ENCODE assay signal across 10 cellular contexts in genomic region chr10:1044964-1045363, GRCh38. TPM values are rescaled to one million over a fixed set of nuclear protein-coding genes. Genes with fewer than 3 reads are reported as not detected.
DNase-seq lines count a peak whose midpoint lies in the region; ATAC-seq and TF ChIP-seq lines count a peak whose summit lies in the region.
"Had no signal": no experiment of that assay in that cellular context is flagged by ENCODE, and none has a peak within 500 bp of the region (broad histone marks: within the 10 kb centered on the region; RNA-seq: fewer than 3 reads in every experiment).

No MANE protein-coding gene starts in this region.

- peaks cover 16 to 40% (median 39%) of the 10 kb centered on the region in 4 donors for H3K36me3 ChIP-seq in stomach
- peaks cover 13 to 40% (median 30%) of the 10 kb centered on the region in 4 donors for H3K36me3 ChIP-seq in esophagus muscularis mucosa

- 42 to 56% (median 50%) methylated on average over 4 of the region's 4 CpGs for WGBS in stomach, 5 donors
- 80% methylated on average over 4 of the region's 4 CpGs for WGBS in esophagus muscularis mucosa

- H3K27me3 ChIP-seq in stomach, result no peaks in the 10 kb centered on the region
- H3K27me3 ChIP-seq in esophagus muscularis mucosa, result no peaks in the 10 kb centered on the region

- no peak for TF ChIP-seq CTCF in activated CD8-positive, alpha-beta T cell treated with anti-CD3 and anti-CD28 coated beads for 36 hours (IDR thresholded peaks at IDR 0.05)
- TF ChIP-seq CTCF in stomach (IDR thresholded peaks at IDR 0.05) (no peak), esophagus muscularis mucosa (IDR thresholded peaks at IDR 0.05) (no peak)

- peak overlapping the region in 4 of 5 donors; percentile 55 to 89 (median 80) for H3K27ac ChIP-seq in stomach
- peak overlapping the region in 1 of 4 donors; percentile 69 for H3K27ac ChIP-seq in esophagus muscularis mucosa (replicated peaks in 1 of 4)

- no peak for DNase-seq in activated T-cell treated with anti-CD3 and anti-CD28 coated beads, Interleukin-2, amount 50 U/mL, for 4 hours
- DNase-seq in activated T-cell treated with anti-CD3 and anti-CD28 coated beads for 4 hours (no peak), immature natural killer cell (no peak), stomach (no peak), kidney tubule cell (ENCODE audit: low spot score) (no peak), NCI-H526 treated with DMSO at 0.1 percent for 48 hours (lab: John Stamatoyannopoulos, UW) (no peak), esophagus muscularis mucosa (ENCODE audit: extremely low spot score) (no peak)
- DNase-seq in activated CD8-positive, alpha-beta T cell treated with anti-CD3 and anti-CD28 coated beads for 36 hours, result no peak
- DNase-seq: NCI-H1105 treated with DMSO at 0.1 percent for 48 hours had no signal

- CTCF ChIA-PET in activated CD8-positive, alpha-beta T cell treated with anti-CD3 and anti-CD28 coated beads for 36 hours (lab: Charles Lee), result interaction anchor here (0.9 to 1.3 kb wide), 4 partner anchors 19 to 111 kb away, joined by 3 to 4 read pairs (median 3); no protein-coding TSS in a partner anchor

- TF ChIP-seq EP300 in stomach (IDR thresholded peaks at IDR 0.05) (no peak), esophagus muscularis mucosa (IDR thresholded peaks at IDR 0.05) (no peak)

- H3K4me1 Mint-ChIP-seq in activated T-cell treated with anti-CD3 and anti-CD28 coated beads, Interleukin-2, amount 50 U/mL, for 4 hours (ENCODE audit: low read depth), result peaks cover 43% of the 10 kb centered on the region
- H3K4me1 Mint-ChIP-seq in activated CD8-positive, alpha-beta T cell treated with anti-CD3 and anti-CD28 coated beads for 36 hours (ENCODE audit: low read depth), result peaks cover 39% of the 10 kb centered on the region
- peaks cover 47 to 68% of the 10 kb centered on the region in 2 donors for H3K4me1 Mint-ChIP-seq in immature natural killer cell

- H3K4me3 ChIP-seq in stomach, result no peak overlapping the region
- H3K4me3 ChIP-seq in esophagus muscularis mucosa, result no peak overlapping the region

- H3K4me3 Mint-ChIP-seq in activated T-cell treated with anti-CD3 and anti-CD28 coated beads, Interleukin-2, amount 50 U/mL, for 4 hours, result peak overlapping the region; percentile 72
- H3K4me3 Mint-ChIP-seq in activated CD8-positive, alpha-beta T cell treated with anti-CD3 and anti-CD28 coated beads for 36 hours, result peak overlapping the region; percentile 58
- peak overlapping the region; percentile 35 to 94 (median 79) for H3K4me3 Mint-ChIP-seq in immature natural killer cell

- POLR2A ChIA-PET in activated CD8-positive, alpha-beta T cell treated with anti-CD3 and anti-CD28 coated beads for 36 hours (lab: Charles Lee), result interaction anchor here (0.7 to 3.9 kb wide), 6 partner anchors 8 to 130 kb away, joined by 3 to 17 read pairs (median 3); partner anchors contain the start of gene WDR37

- H3K9me3 Mint-ChIP-seq in activated T-cell treated with anti-CD3 and anti-CD28 coated beads, Interleukin-2, amount 50 U/mL, for 4 hours, result no peaks in the 10 kb centered on the region
- no peaks in the 10 kb centered on the region for H3K9me3 Mint-ChIP-seq in activated CD8-positive, alpha-beta T cell treated with anti-CD3 and anti-CD28 coated beads for 36 hours
- no peaks in the 10 kb centered on the region for H3K9me3 Mint-ChIP-seq in immature natural killer cell

- H3K9me3 ChIP-seq in stomach (no peaks in the 10 kb centered on the region), esophagus muscularis mucosa (no peaks in the 10 kb centered on the region)

- H3K4me1 ChIP-seq in stomach (peaks cover 7 to 41% (median 25%) of the 10 kb centered on the region in 4 donors), esophagus muscularis mucosa (peaks cover 17 to 37% (median 27%) of the 10 kb centered on the region in 4 donors)

- peaks cover 19% of the 10 kb centered on the region for H3K36me3 Mint-ChIP-seq in activated T-cell treated with anti-CD3 and anti-CD28 coated beads, Interleukin-2, amount 50 U/mL, for 4 hours (ENCODE audit: insufficient read depth)
- peaks cover 60% of the 10 kb centered on the region for H3K36me3 Mint-ChIP-seq in activated CD8-positive, alpha-beta T cell treated with anti-CD3 and anti-CD28 coated beads for 36 hours (ENCODE audit: low read depth)
- H3K36me3 Mint-ChIP-seq in immature natural killer cell, result peaks cover 10 to 20% (median 14%) of the 10 kb centered on the region in 3 donors

- no peak for ATAC-seq in activated T-cell treated with anti-CD3 and anti-CD28 coated beads, Interleukin-2, amount 50 U/mL, for 4 hours
- no peak for ATAC-seq in activated CD8-positive, alpha-beta T cell treated with anti-CD3 and anti-CD28 coated beads for 36 hours

- intact Hi-C loops in activated CD8-positive, alpha-beta T cell treated with anti-CD3 and anti-CD28 coated beads for 36 hours (cut with micrococcal nuclease), result no loop called here
- intact Hi-C loops in stomach (cut with DNase I; ENCODE audit: low total_unique reads) (loop anchor here (10.0 kb wide), 1 partner anchor 50 kb away; no protein-coding TSS in a partner anchor), esophagus muscularis mucosa (cut with DNase I) (no loop called here)

- no peaks in the 10 kb centered on the region for H3K27me3 Mint-ChIP-seq in activated T-cell treated with anti-CD3 and anti-CD28 coated beads, Interleukin-2, amount 50 U/mL, for 4 hours (ENCODE audit: low read depth)
- no peaks in the 10 kb centered on the region for H3K27me3 Mint-ChIP-seq in activated CD8-positive, alpha-beta T cell treated with anti-CD3 and anti-CD28 coated beads for 36 hours
- H3K27me3 Mint-ChIP-seq in immature natural killer cell (ENCODE audit: low read depth in 3 of 3), result peaks cover 25 to 38% (median 28%) of the 10 kb centered on the region in 3 donors

- TF ChIP-seq POLR2A in stomach (IDR thresholded peaks at IDR 0.05) (no peak), esophagus muscularis mucosa (IDR thresholded peaks at IDR 0.05; ENCODE audit: low read depth) (no peak)

- H3K27ac Mint-ChIP-seq in activated CD8-positive, alpha-beta T cell treated with anti-CD3 and anti-CD28 coated beads for 36 hours, result peak overlapping the region; percentile 79
- peak overlapping the region; percentile 91 to 98 (median 95) for H3K27ac Mint-ChIP-seq in immature natural killer cell

RNA-seq across cellular contexts. Expression of gene IDI1, which starts 4.0 kb away (rescaled TPM):
- total RNA-seq in activated T-cell treated with anti-CD3 and anti-CD28 coated beads, Interleukin-2, amount 50 U/mL, for 4 hours, result 10 to 100 TPM; 38.9 to 46.8 (median 44.6) TPM
- total RNA-seq in activated CD8-positive, alpha-beta T cell treated with anti-CD3 and anti-CD28 coated beads for 36 hours, result 10 to 100 TPM; 67.7 to 69.5 TPM
- 100 to 1,000 TPM in 1 of 3 donors, 10 to 100 TPM in 2; 62.3 to 113 (median 95.9) TPM for polyA plus RNA-seq in immature natural killer cell
- 10 to 100 TPM; 18.4 to 79.1 (median 21.6) TPM for total RNA-seq in stomach
- 10 to 100 TPM; 31.6 to 76.5 (median 54.7) TPM for polyA plus RNA-seq in stomach
- 10 to 100 TPM; 16.8 to 33.3 (median 23.4) TPM for total RNA-seq in esophagus muscularis mucosa

RNA-seq across cellular contexts. Expression of gene WDR37, which starts 11.2 kb away (rescaled TPM):
- 10 to 100 TPM; 10.5 to 13.5 (median 12.2) TPM for total RNA-seq in activated T-cell treated with anti-CD3 and anti-CD28 coated beads, Interleukin-2, amount 50 U/mL, for 4 hours
- total RNA-seq in activated CD8-positive, alpha-beta T cell treated with anti-CD3 and anti-CD28 coated beads for 36 hours, result 10 to 100 TPM; 17.2 to 17.9 TPM
- polyA plus RNA-seq in immature natural killer cell (10 to 100 TPM; 16.7 to 32.2 (median 26.5) TPM), stomach (1 to 10 TPM; 5.3 to 5.7 (median 5.3) TPM)
- total RNA-seq in stomach (100 to 1,000 TPM in 1 of 5 donors, 10 to 100 TPM in 4; 11.9 to 165 (median 18.0) TPM), esophagus muscularis mucosa (10 to 100 TPM in 3 of 4 donors, 1 to 10 TPM in 1; 9.1 to 17.2 (median 13.2) TPM)

RNA-seq across cellular contexts. Expression of gene IDI2, which starts 19.3 kb away (rescaled TPM):
- total RNA-seq in activated T-cell treated with anti-CD3 and anti-CD28 coated beads, Interleukin-2, amount 50 U/mL, for 4 hours, result not detected
- total RNA-seq in activated CD8-positive, alpha-beta T cell treated with anti-CD3 and anti-CD28 coated beads for 36 hours, result not detected
- polyA plus RNA-seq in immature natural killer cell (under 1 TPM in 1 of 3 donors, not detected in 2; 0.19 TPM), stomach (not detected)
- total RNA-seq in stomach (1 to 10 TPM in 1 of 5 donors, not detected in 4; 2.9 TPM), esophagus muscularis mucosa (not detected)
- total RNA-seq: urinary bladder had no signal
- polyA plus RNA-seq: urinary bladder had no signal

RNA-seq across cellular contexts. Expression of gene GTPBP4, which starts 56.7 kb away (rescaled TPM):
- total RNA-seq in activated T-cell treated with anti-CD3 and anti-CD28 coated beads, Interleukin-2, amount 50 U/mL, for 4 hours, result 100 to 1,000 TPM; 223 to 244 (median 226) TPM
- 100 to 1,000 TPM; 119 to 128 TPM for total RNA-seq in activated CD8-positive, alpha-beta T cell treated with anti-CD3 and anti-CD28 coated beads for 36 hours
- 10 to 100 TPM; 10.5 to 22.5 (median 18.3) TPM for polyA plus RNA-seq in immature natural killer cell
- total RNA-seq in stomach, result 10 to 100 TPM in 4 of 5 donors, 1 to 10 TPM in 1; 8.8 to 61.7 (median 28.1) TPM
- 10 to 100 TPM; 13.3 to 17.4 (median 16.2) TPM for polyA plus RNA-seq in stomach
- total RNA-seq in esophagus muscularis mucosa, result 10 to 100 TPM; 18.3 to 39.1 (median 27.4) TPM
